9 cellular contexts compared by ENCODE assay signal in the genomic region with DNA sequence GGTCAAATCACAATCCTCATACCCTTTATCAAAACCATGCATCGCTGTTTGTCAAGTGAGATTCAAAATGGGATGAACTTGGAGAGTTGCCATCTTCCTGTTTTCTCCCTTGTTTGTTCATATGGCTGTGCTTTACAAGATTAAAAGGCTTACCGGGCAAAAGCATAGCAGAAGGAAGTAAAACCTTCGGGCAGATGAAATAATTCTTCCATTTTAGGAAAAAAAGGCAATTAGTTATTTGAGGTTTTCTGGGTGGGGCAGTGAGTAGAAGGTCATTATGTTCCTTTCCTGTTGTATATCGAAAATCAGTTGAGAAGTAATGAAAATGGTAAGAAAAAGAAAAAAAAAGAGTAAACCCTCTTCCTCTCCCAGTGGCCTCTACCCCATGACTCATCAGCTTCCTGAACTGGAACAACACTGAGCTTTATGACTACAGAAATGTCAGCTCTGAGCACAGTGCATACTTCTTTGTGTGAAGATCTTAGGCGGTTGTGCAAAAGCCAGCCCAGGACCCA.
DNase-seq lines count a peak whose midpoint lies in the region; ATAC-seq and TF ChIP-seq lines count a peak whose summit lies in the region.
"Had no signal": no experiment of that assay in that cellular context is flagged by ENCODE, and none has a peak within 500 bp of the region (broad histone marks: within the 10 kb centered on the region; RNA-seq: fewer than 3 reads in every experiment).

No MANE protein-coding gene starts in this region.

- TF ChIP-seq CTCF in choroid plexus epithelial cell (conservative IDR thresholded peaks at IDR 0.05; ENCODE audit: low read depth, low read length) (no peak), mucosa of descending colon (IDR thresholded peaks at IDR 0.05) (no peak)

- H3K36me3 Mint-ChIP-seq in activated T-cell treated with anti-CD3 and anti-CD28 coated beads, Interleukin-2, amount 50 U/mL, for 24 hours (ENCODE audit: low read depth) = no peaks in the 10 kb centered on the region

- DNase-seq in AG20443 (ENCODE audit: low spot score) = peak; percentile 82
- DNase-seq in MV-4-11 (lab: John Stamatoyannopoulos, UW) = peak; percentile 82
- peak; percentile 96 for DNase-seq in choroid plexus epithelial cell (ENCODE audit: low read depth)
- DNase-seq in mucosa of descending colon = peak in 1 of 3 donors; percentile 63
- no peak for DNase-seq in NK-92 (lab: John Stamatoyannopoulos, UW; ENCODE audit: unreplicated experiment)
- DNase-seq in activated T-cell treated with anti-CD3 and anti-CD28 coated beads, Interleukin-2, amount 50 U/mL, for 24 hours = no peak
- DNase-seq in NCI-H146 treated with DMSO at 0.1 percent for 48 hours (lab: John Stamatoyannopoulos, UW; ENCODE audit: unreplicated experiment) = no peak

- no peaks in the 10 kb centered on the region for H3K9me3 ChIP-seq in mucosa of descending colon
- H3K9me3 ChIP-seq: neutrophil had no signal

- H3K36me3 ChIP-seq in mucosa of descending colon (ENCODE audit: low read depth) = no peaks in the 10 kb centered on the region
- H3K36me3 ChIP-seq: neutrophil had no signal

- H3K9me3 Mint-ChIP-seq in activated T-cell treated with anti-CD3 and anti-CD28 coated beads, Interleukin-2, amount 50 U/mL, for 24 hours = peaks cover 3% of the 10 kb centered on the region

- peak overlapping the region; percentile 41 for H3K4me3 ChIP-seq in choroid plexus epithelial cell (ENCODE audit: low read depth, low read length)
- no peak overlapping the region for H3K4me3 ChIP-seq in mucosa of descending colon

- no peak overlapping the region for H3K27ac Mint-ChIP-seq in activated T-cell treated with anti-CD3 and anti-CD28 coated beads, Interleukin-2, amount 50 U/mL, for 24 hours

- no peaks in the 10 kb centered on the region for H3K4me1 Mint-ChIP-seq in activated T-cell treated with anti-CD3 and anti-CD28 coated beads, Interleukin-2, amount 50 U/mL, for 24 hours (ENCODE audit: low read depth)

- H3K4me3 Mint-ChIP-seq in activated T-cell treated with anti-CD3 and anti-CD28 coated beads, Interleukin-2, amount 50 U/mL, for 24 hours = no peak overlapping the region

- intact Hi-C loops in mucosa of descending colon (cut with DNase I, micrococcal nuclease) = loop anchor here in 1 of 2 donors (10.0 kb wide), 1 partner anchor 211 kb away; no protein-coding TSS in a partner anchor

- ATAC-seq in mucosa of descending colon (peak; percentile 89), GM18868 (IDR thresholded peaks at IDR 0.05; ENCODE audit: unreplicated experiment) (no peak)

- H3K27me3 Mint-ChIP-seq in activated T-cell treated with anti-CD3 and anti-CD28 coated beads, Interleukin-2, amount 50 U/mL, for 24 hours = no peaks in the 10 kb centered on the region

- H3K4me1 ChIP-seq in mucosa of descending colon (ENCODE audit: low read depth) = peaks cover 6% of the 10 kb centered on the region

Comparison
In these comparisons a context has a peak if more than half of its experiments do, and no peak if none do; other contexts are left out.
1. DNase-seq: peak in AG20443 (single experiment), MV-4-11 (single experiment) and choroid plexus epithelial cell (single experiment); none in NK-92 (single experiment), activated T-cell treated with anti-CD3 and anti-CD28 coated beads, Interleukin-2, amount 50 U/mL, for 24 hours (single experiment) and NCI-H146 treated with DMSO at 0.1 percent for 48 hours (single experiment).